1 cellular context compared by ENCODE assay signal in the genomic region with DNA sequence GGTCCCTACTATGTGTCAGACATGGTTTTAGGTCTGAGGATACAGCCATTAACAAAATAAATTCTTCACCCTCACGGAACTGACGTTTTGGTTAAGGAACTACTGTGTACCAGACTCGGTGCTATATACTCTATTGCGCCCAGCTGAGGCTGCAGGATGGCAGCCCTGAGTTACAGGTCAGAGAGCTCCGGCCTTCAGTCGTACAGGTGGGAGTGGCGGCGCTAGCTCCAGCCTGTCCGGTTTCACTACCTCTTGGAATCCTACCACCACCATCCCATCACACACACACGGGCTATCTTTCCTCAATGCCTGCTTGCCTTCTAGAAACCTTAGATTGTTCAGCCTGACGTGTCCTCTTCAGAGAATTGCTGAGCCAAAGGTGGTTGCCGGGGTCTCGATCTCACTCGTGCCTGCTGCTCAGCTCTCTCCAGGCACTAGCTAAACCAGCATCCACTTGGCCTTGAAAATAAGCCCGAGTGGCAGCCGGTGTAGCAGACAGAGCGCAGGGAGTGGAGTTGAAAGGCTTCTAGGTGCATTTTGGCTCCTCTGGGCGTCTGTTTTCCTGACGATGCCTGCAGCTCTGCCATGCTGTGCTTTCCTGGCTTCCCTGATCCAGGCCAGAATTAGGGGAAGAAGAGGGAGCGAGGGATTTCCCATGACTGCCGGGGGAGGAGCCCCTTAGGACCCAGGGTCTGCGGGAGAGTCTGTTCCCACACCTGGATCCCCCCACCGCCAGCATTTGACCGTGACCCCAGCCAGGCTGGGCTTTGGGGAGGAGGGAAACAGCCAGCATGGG.
TF ChIP-seq lines count a peak whose summit lies in the region.

No MANE protein-coding gene starts in this region.

TF ChIP-seq in H1, 55 proteins besides CTCF, POLR2A, EP300 and RAD21:
- TF ChIP-seq HDAC2 (IDR thresholded peaks at IDR 0.05; ENCODE audit: borderline replicate concordance in 1 of 2, low read depth in 2 of 2, low read length in 2 of 2) (no peak), ZNF274 (IDR thresholded peaks at IDR 0.05; ENCODE audit: borderline replicate concordance, extremely low read depth, low read length) (no peak), CEBPB (IDR thresholded peaks at IDR 0.05; ENCODE audit: low read depth, low read length) (no peak), SIN3A (conservative IDR thresholded peaks at IDR 0.05 in 1 of 2, IDR thresholded peaks at IDR 0.05 in 1 of 2; ENCODE audit: low read depth in 1 of 2, low read length in 2 of 2) (no peak)
